In genomic region chr10:31760674-31761081, GRCh38 we compare ENCODE assay signal across 8 cellular contexts.
DNase-seq lines count a peak whose midpoint lies in the region; TF ChIP-seq lines count a peak whose summit lies in the region.

No MANE protein-coding gene starts in this region.

- TF ChIP-seq POLR2A in testis (IDR thresholded peaks at IDR 0.05), result no peak

- WGBS in testis, 2 donors, result 26 to 29% methylated on average over 8 of the region's 8 CpGs

- no peaks in the 10 kb centered on the region for H3K9me3 ChIP-seq in testis

- peaks cover 9% of the 10 kb centered on the region for H3K9me3 Mint-ChIP-seq in activated CD4-positive, alpha-beta T cell treated with anti-CD3 and anti-CD28 coated beads, Interleukin-2, amount 10 ng/mL, durations not matched to agents 24 days and 14 days
- no peaks in the 10 kb centered on the region for H3K9me3 Mint-ChIP-seq in activated naive CD8-positive, alpha-beta T cell treated with anti-CD3 and anti-CD28 coated beads for 36 hours

- intact Hi-C loops in activated CD4-positive, alpha-beta T cell treated with anti-CD3 and anti-CD28 coated beads, Interleukin-2, amount 10 ng/mL, durations not matched to agents 24 days and 14 days (cut with micrococcal nuclease), result loop anchor here (1.0 to 2.0 kb wide), 5 partner anchors 15 to 728 kb away; no protein-coding TSS in a partner anchor
- intact Hi-C loops in testis (cut with DNase I; ENCODE audit: low total_unique reads), result no loop called here

- peak; percentile 62 for DNase-seq in activated CD4-positive, alpha-beta T cell treated with anti-CD3 and anti-CD28 coated beads, Interleukin-2, amount 10 ng/mL, durations not matched to agents 24 days and 14 days
- no peak for DNase-seq in activated CD4-positive, alpha-beta T cell treated with anti-CD3 and anti-CD28 coated beads for 4 hours
- no peak for DNase-seq in activated naive CD8-positive, alpha-beta T cell treated with anti-CD3 and anti-CD28 coated beads for 36 hours
- DNase-seq in testis (no peak), NCI-H345 treated with DMSO at 0.1 percent for 48 hours (lab: John Stamatoyannopoulos, UW; ENCODE audit: unreplicated experiment) (no peak), OCI-M2 (lab: John Stamatoyannopoulos, UW; ENCODE audit: unreplicated experiment) (no peak), ecto neural progenitor cell (ENCODE audit: low spot score) (no peak)

- no peaks in the 10 kb centered on the region for H3K27me3 Mint-ChIP-seq in activated CD4-positive, alpha-beta T cell treated with anti-CD3 and anti-CD28 coated beads, Interleukin-2, amount 10 ng/mL, durations not matched to agents 24 days and 14 days
- H3K27me3 Mint-ChIP-seq in activated naive CD8-positive, alpha-beta T cell treated with anti-CD3 and anti-CD28 coated beads for 36 hours, result no peaks in the 10 kb centered on the region

- no peak for TF ChIP-seq CTCF in testis (IDR thresholded peaks at IDR 0.05)

- H3K27ac ChIP-seq in layer of hippocampus (ENCODE audit: low read depth, low read length) (peak overlapping the region; percentile 72), testis (peak overlapping the region; percentile 57 to 90)

- no peaks in the 10 kb centered on the region for H3K36me3 ChIP-seq in testis (ENCODE audit: low read depth, missing control alignments)

- peak overlapping the region; percentile 88 for H3K27ac Mint-ChIP-seq in activated CD4-positive, alpha-beta T cell treated with anti-CD3 and anti-CD28 coated beads, Interleukin-2, amount 10 ng/mL, durations not matched to agents 24 days and 14 days
- H3K27ac Mint-ChIP-seq in activated naive CD8-positive, alpha-beta T cell treated with anti-CD3 and anti-CD28 coated beads for 36 hours, result peak overlapping the region; percentile 94

- H3K27me3 ChIP-seq in layer of hippocampus (ENCODE audit: control insufficient read depth, insufficient read depth, low read length) (no peaks in the 10 kb centered on the region), testis (no peaks in the 10 kb centered on the region)

- H3K4me1 ChIP-seq in testis, result peaks cover 14% of the 10 kb centered on the region

- H3K4me1 Mint-ChIP-seq in activated CD4-positive, alpha-beta T cell treated with anti-CD3 and anti-CD28 coated beads, Interleukin-2, amount 10 ng/mL, durations not matched to agents 24 days and 14 days, result peaks cover 12% of the 10 kb centered on the region
- H3K4me1 Mint-ChIP-seq in activated naive CD8-positive, alpha-beta T cell treated with anti-CD3 and anti-CD28 coated beads for 36 hours, result peaks cover 14% of the 10 kb centered on the region

- peaks cover 3% of the 10 kb centered on the region for H3K36me3 Mint-ChIP-seq in activated CD4-positive, alpha-beta T cell treated with anti-CD3 and anti-CD28 coated beads, Interleukin-2, amount 10 ng/mL, durations not matched to agents 24 days and 14 days (ENCODE audit: low read depth)
- H3K36me3 Mint-ChIP-seq in activated naive CD8-positive, alpha-beta T cell treated with anti-CD3 and anti-CD28 coated beads for 36 hours, result peaks cover 3% of the 10 kb centered on the region

- peak overlapping the region; percentile 96 for H3K4me3 Mint-ChIP-seq in activated CD4-positive, alpha-beta T cell treated with anti-CD3 and anti-CD28 coated beads, Interleukin-2, amount 10 ng/mL, durations not matched to agents 24 days and 14 days
- H3K4me3 Mint-ChIP-seq in activated naive CD8-positive, alpha-beta T cell treated with anti-CD3 and anti-CD28 coated beads for 36 hours, result peak overlapping the region; percentile 75

- H3K4me3 ChIP-seq in testis, result peak overlapping the region; percentile 45 to 71
